In genomic region chr6:134964451-134965203, GRCh38 we compare ENCODE assay signal across 30 cellular contexts. TPM values are rescaled to one million over a fixed set of nuclear protein-coding genes. Genes with fewer than 3 reads are reported as not detected.
"Had no signal": no experiment of that assay in that cellular context is flagged by ENCODE, and none has a peak within 500 bp of the region (broad histone marks: within the 10 kb centered on the region; RNA-seq: fewer than 3 reads in every experiment).

No MANE protein-coding gene starts in this region.

- FAIRE-seq: frontal cortex, urothelium cell line had no signal

- H3K27me3 Mint-ChIP-seq: activated naive CD8-positive, alpha-beta T cell; natural killer cell treated with Interleukin-12 subunit alpha and Interleukin-12 subunit beta and Interleukin-15 and Interleukin-18, amount 100 ng/mL, for 72 hours; T-helper 17 cell had no signal

- DNase-seq: activated CD4-positive, alpha-beta T cell treated with anti-CD3 and anti-CD28 coated beads for 48 hours; activated CD4-positive, alpha-beta T cell treated with anti-CD3 and anti-CD28 coated beads, Interleukin-2, amount 50 U/mL, for 48 hours; activated CD8-positive, alpha-beta memory T cell treated with anti-CD3 and anti-CD28 coated beads for 24 hours; activated effector memory CD4-positive, alpha-beta T cell treated with Interleukin-2 at 50 U/mL for 16 hours; activated naive CD4-positive, alpha-beta T cell treated with Interleukin-2 at 50 U/mL for 16 hours; brain microvascular endothelial cell; caudate nucleus; cortex of kidney; endodermal cell; esophagus squamous epithelium; left lung; lower lobe of right lung; mesendoderm; mucosa of descending colon; stimulated activated CD4-positive, alpha-beta T cell treated with anti-CD3 and anti-CD28 coated beads, Interleukin-15, amount 100 ng/mL, for 24 hours; stimulated activated CD4-positive, alpha-beta T cell treated with anti-CD3 and anti-CD28 coated beads, Interleukin-2, amount 100 ng/mL, for 24 hours; stimulated activated naive CD4-positive, alpha-beta T cell; T-helper 17 cell; T1000; WERI-Rb-1 had no signal

- H3K27me3 ChIP-seq: ascending aorta, brain microvascular endothelial cell, esophagus squamous epithelium, left lung, right atrium auricular region, tibial nerve had no signal

- H3K4me3 Mint-ChIP-seq: activated naive CD8-positive, alpha-beta T cell; endodermal cell; natural killer cell treated with Interleukin-12 subunit alpha and Interleukin-12 subunit beta and Interleukin-15 and Interleukin-18, amount 100 ng/mL, for 72 hours; T-helper 17 cell had no signal

- H3K27ac ChIP-seq: ascending aorta, brain microvascular endothelial cell, epithelial cell of prostate, esophagus squamous epithelium, left lung, lower lobe of right lung, right atrium auricular region, tibial nerve, WERI-Rb-1 had no signal

- H3K4me1 ChIP-seq: ascending aorta, left lung, lower lobe of right lung, right atrium auricular region, tibial nerve had no signal

- H3K4me3 ChIP-seq: ascending aorta, esophagus squamous epithelium, left lung, lower lobe of right lung, mucosa of descending colon, right atrium auricular region, tibial nerve had no signal

- H3K9me3 ChIP-seq: esophagus squamous epithelium, lower lobe of right lung had no signal

- ATAC-seq: activated CD4-positive, CD25-positive, alpha-beta regulatory T cell treated with anti-CD3 and anti-CD28 coated beads, Interleukin-2, amount 50 U/mL, for 24 hours; left lung; lower lobe of right lung; mucosa of descending colon; natural killer cell treated with Interleukin-12 subunit alpha and Interleukin-12 subunit beta and Interleukin-15 and Interleukin-18, amount 100 ng/mL, for 72 hours; T-helper 17 cell had no signal

- H3K9me3 Mint-ChIP-seq: natural killer cell treated with Interleukin-12 subunit alpha and Interleukin-12 subunit beta and Interleukin-15 and Interleukin-18, amount 100 ng/mL, for 72 hours had no signal

- H3K27ac Mint-ChIP-seq: activated naive CD8-positive, alpha-beta T cell; endodermal cell; natural killer cell treated with Interleukin-12 subunit alpha and Interleukin-12 subunit beta and Interleukin-15 and Interleukin-18, amount 100 ng/mL, for 72 hours; T-helper 17 cell had no signal

- H3K4me1 Mint-ChIP-seq: endodermal cell had no signal

RNA-seq across cellular contexts. Expression of gene ALDH8A1, which starts 14.7 kb away (rescaled TPM):
- total RNA-seq: ascending aorta, endodermal cell, myocyte had no signal
